Comparison of ENCODE assay signal across 5 cellular contexts in the genomic region with DNA sequence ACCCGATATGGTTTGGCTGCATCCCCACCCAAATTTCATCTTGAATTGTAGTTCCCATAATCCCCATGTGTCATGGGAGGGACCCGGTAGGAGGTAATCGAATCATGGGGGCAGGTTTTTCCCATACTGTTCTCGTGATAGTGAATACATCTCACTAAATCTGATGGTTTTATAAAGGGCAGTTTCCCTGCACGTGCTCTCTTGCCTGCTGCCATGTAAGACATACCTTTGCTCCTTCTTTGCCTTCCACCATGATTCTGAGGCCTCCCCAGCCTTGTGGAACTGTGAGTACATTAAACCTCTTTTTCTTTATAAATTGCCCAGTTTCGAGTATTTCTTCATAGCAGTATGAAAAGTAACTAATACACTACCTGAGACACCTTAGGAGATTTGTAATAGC. TPM values are rescaled to one million over a fixed set of nuclear protein-coding genes. Genes with fewer than 3 reads are reported as not detected.
"Had no signal": no experiment of that assay in that cellular context is flagged by ENCODE, and none has a peak within 500 bp of the region (broad histone marks: within the 10 kb centered on the region; RNA-seq: fewer than 3 reads in every experiment).

No MANE protein-coding gene starts in this region.

RNA-seq across cellular contexts. Expression of gene CLEC18C, which starts 32.8 kb away (rescaled TPM):
- total RNA-seq: M059J, OCI-LY7, Right ventricle myocardium inferior, RPMI7951, SK-MEL-5 had no signal
